25 cellular contexts compared by ENCODE assay signal in genomic region chr1:18157352-18157751, GRCh38. TPM values are rescaled to one million over a fixed set of nuclear protein-coding genes. Genes with fewer than 3 reads are reported as not detected.
"Had no signal": no experiment of that assay in that cellular context is flagged by ENCODE, and none has a peak within 500 bp of the region (broad histone marks: within the 10 kb centered on the region; RNA-seq: fewer than 3 reads in every experiment).

No MANE protein-coding gene starts in this region.

- H3K36me3 Mint-ChIP-seq: IgD-negative memory B cell had no signal

- H3K4me2 ChIP-seq: KMS-11, SK-N-SH had no signal

- H3K27ac ChIP-seq: HL-60, KMS-11, RWPE1 had no signal

- H3K9me3 Mint-ChIP-seq: IgD-negative memory B cell had no signal

- H3K4me3 ChIP-seq: K562 had no signal

- H3K9me3 ChIP-seq: SK-N-SH had no signal

- DNase-seq: Kasumi-1; NCI-H1092; NCI-H1105 treated with DMSO at 0.1 percent for 48 hours; NCI-H1417 treated with DMSO at 0.1 percent for 48 hours; NCI-H146; NCI-H1694 treated with DMSO at 0.1 percent for 48 hours; NCI-H1930; NCI-H2081; NCI-H2107; NCI-H2227 treated with DMSO at 0.1 percent for 48 hours; NCI-H526 treated with DMSO at 0.1 percent for 48 hours; NCI-H748 treated with DMSO at 0.1 percent for 48 hours; NK-92 treated with Interleukin-12 subunit alpha and Interleukin-12 subunit beta, amount 100 ng/mL, for 24 hours; PC-3; SHP77; SK-N-SH; SW 1271 had no signal

- H3K27ac Mint-ChIP-seq: IgD-negative memory B cell had no signal

- H3K9ac ChIP-seq: KMS-11, SK-N-SH had no signal

- H3K4me3 Mint-ChIP-seq: IgD-negative memory B cell had no signal

RNA-seq across cellular contexts. Expression of gene IGSF21, which starts 49.8 kb away (rescaled TPM):
- total RNA-seq: K562, M059J, NCI-H460, PC-3, SK-MEL-5 had no signal
